Comparison of ENCODE assay signal across 8 cellular contexts in the genomic region with DNA sequence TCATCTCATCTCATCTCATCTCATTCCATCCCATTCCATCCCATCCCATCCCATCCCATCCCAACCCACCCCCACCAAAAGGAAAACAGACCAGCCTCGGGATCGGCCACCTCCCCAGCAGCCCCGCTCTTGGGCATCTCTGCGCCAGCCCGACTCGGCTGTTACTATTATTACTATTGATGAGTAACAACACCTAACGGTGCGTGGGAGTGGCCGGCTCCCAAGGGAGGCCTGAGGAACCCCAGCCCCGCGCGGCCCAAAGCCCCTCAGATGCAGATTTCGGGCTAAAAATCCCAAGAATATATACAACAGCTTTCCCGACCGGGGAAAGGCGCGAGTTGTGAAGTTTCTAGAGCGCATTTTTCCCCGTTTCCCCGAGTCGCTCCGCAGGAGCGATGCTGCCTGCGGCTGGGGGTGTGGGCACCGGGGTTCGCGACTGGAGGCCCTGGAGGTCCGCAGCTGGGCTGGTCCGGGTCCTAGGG. TPM values are rescaled to one million over a fixed set of nuclear protein-coding genes. Genes with fewer than 3 reads are reported as not detected.
DNase-seq lines count a peak whose midpoint lies in the region; ATAC-seq and TF ChIP-seq lines count a peak whose summit lies in the region.

No MANE protein-coding gene starts in this region.

- ATAC-seq in HG02852 (IDR thresholded peaks at IDR 0.05; ENCODE audit: unreplicated experiment) (peak; percentile 34), memory B cell (ENCODE audit: low read depth) (peak; percentile 9)

- no peaks in the 10 kb centered on the region for H3K27me3 Mint-ChIP-seq in memory B cell
- H3K27me3 Mint-ChIP-seq in stimulated activated naive CD8-positive, alpha-beta T cell treated with anti-CD3 and anti-CD28 coated beads, Interleukin-15, Interleukin-2, amounts not matched to agents 100 ng/mL and 50 ng/mL, for 24 hours: no peaks in the 10 kb centered on the region

- peak overlapping the region; percentile 80 to 83 for H3K4me3 ChIP-seq in cardiac fibroblast (replicated peaks in 1 of 2; ENCODE audit: low read depth in 2 of 2, low read length in 2 of 2)

- DNase-seq in activated CD8-positive, alpha-beta memory T cell treated with anti-CD3 and anti-CD28 coated beads, Interleukin-2, amount 50 U/mL, for 4 hours: peak; percentile 27
- no peak for DNase-seq in activated CD8-positive, alpha-beta memory T cell treated with anti-CD3 and anti-CD28 coated beads for 24 hours
- DNase-seq in RPMI7951 (ENCODE audit: low read depth): peak; percentile 24
- peak in 1 of 2 donors; percentile 54 for DNase-seq in cardiac fibroblast (ENCODE audit: low read depth in 2 of 2)
- no peak for DNase-seq in memory B cell (ENCODE audit: low spot score in 2 of 2)
- DNase-seq in NCI-H1436 treated with DMSO at 0.1 percent for 48 hours (lab: John Stamatoyannopoulos, UW): no peak

- TF ChIP-seq CTCF in cardiac fibroblast (IDR thresholded peaks at IDR 0.05; ENCODE audit: low read depth, low read length): no peak

- peaks cover 9% of the 10 kb centered on the region for H3K36me3 Mint-ChIP-seq in memory B cell
- H3K36me3 Mint-ChIP-seq in stimulated activated naive CD8-positive, alpha-beta T cell treated with anti-CD3 and anti-CD28 coated beads, Interleukin-15, Interleukin-2, amounts not matched to agents 100 ng/mL and 50 ng/mL, for 24 hours (ENCODE audit: low read depth): peaks cover 19% of the 10 kb centered on the region

- peak overlapping the region; percentile 73 for H3K27ac Mint-ChIP-seq in memory B cell
- peak overlapping the region; percentile 78 for H3K27ac Mint-ChIP-seq in stimulated activated naive CD8-positive, alpha-beta T cell treated with anti-CD3 and anti-CD28 coated beads, Interleukin-15, Interleukin-2, amounts not matched to agents 100 ng/mL and 50 ng/mL, for 24 hours

- H3K9me3 Mint-ChIP-seq in memory B cell: no peaks in the 10 kb centered on the region
- no peaks in the 10 kb centered on the region for H3K9me3 Mint-ChIP-seq in stimulated activated naive CD8-positive, alpha-beta T cell treated with anti-CD3 and anti-CD28 coated beads, Interleukin-15, Interleukin-2, amounts not matched to agents 100 ng/mL and 50 ng/mL, for 24 hours

- peaks cover 15% of the 10 kb centered on the region for H3K4me1 Mint-ChIP-seq in memory B cell
- H3K4me1 Mint-ChIP-seq in stimulated activated naive CD8-positive, alpha-beta T cell treated with anti-CD3 and anti-CD28 coated beads, Interleukin-15, Interleukin-2, amounts not matched to agents 100 ng/mL and 50 ng/mL, for 24 hours (ENCODE audit: low read depth): peaks cover 29% of the 10 kb centered on the region

- H3K4me3 Mint-ChIP-seq in memory B cell: peak overlapping the region; percentile 90
- H3K4me3 Mint-ChIP-seq in stimulated activated naive CD8-positive, alpha-beta T cell treated with anti-CD3 and anti-CD28 coated beads, Interleukin-15, Interleukin-2, amounts not matched to agents 100 ng/mL and 50 ng/mL, for 24 hours: peak overlapping the region; percentile 84

RNA-seq across cellular contexts. Expression of a gene that starts 0.6 kb away (rescaled TPM):
- 2.5 and 4.1 TPM in 2 replicates for total RNA-seq in RPMI7951 (2014; rRNA removed; shearing (Covaris generic))

Comparison
In these comparisons a context has a peak if more than half of its experiments do, and no peak if none do; other contexts are left out.
1. DNase-seq: peak in activated CD8-positive, alpha-beta memory T cell treated with anti-CD3 and anti-CD28 coated beads, Interleukin-2, amount 50 U/mL, for 4 hours (single experiment) and RPMI7951 (single experiment); none in activated CD8-positive, alpha-beta memory T cell treated with anti-CD3 and anti-CD28 coated beads for 24 hours (single experiment), memory B cell (0 of 2) and NCI-H1436 treated with DMSO at 0.1 percent for 48 hours (single experiment).